Comparison of ENCODE assay signal across 13 cellular contexts in the genomic region with DNA sequence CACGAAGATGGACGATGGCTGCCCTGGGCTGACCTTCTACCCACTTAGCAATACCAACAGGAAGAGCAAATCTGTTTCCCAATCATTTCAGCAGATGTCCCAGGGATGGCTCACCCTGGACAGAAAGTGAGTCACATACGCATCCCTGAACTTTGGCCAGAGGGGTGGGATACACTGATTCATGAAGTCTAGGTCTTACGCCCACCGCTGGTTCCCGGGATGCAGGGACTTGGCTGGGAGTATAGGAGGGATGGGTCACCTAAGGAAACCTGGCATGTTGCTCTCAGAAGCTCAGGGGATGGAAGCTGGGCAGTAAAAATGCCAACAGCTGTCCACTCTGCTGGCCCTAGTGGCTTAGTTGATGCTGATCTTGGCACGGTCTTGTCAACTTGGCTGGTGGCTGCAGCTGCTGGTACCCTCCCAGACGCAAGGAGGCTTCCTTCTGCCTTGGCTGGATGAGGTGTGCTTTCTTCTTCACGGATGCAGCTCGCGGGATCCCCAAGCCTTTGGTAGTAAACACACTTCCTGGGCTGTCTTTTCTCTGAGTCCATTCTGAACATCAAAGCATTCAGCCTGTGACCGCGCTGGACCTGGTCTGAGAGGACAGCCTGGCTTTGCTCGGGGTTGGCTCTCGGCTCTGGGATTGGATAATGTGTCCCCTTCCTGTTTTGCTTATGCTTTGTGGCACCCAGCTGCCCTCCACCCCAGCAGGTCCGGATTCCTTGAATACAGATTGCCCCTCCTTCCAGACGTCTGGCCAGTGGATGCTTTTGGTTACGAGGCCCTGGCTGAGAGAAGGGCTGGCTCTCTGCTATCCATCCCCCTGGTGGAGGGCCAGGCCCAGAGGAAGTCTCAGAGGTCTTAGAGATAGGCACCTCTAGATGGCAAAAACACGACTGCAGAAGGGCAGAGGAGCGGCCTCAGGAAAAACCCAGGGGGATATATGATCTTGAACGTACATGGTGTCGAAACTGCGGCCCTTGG.
DNase-seq lines count a peak whose midpoint lies in the region; ATAC-seq and TF ChIP-seq lines count a peak whose summit lies in the region.
"Had no signal": no experiment of that assay in that cellular context is flagged by ENCODE, and none has a peak within 500 bp of the region (broad histone marks: within the 10 kb centered on the region; RNA-seq: fewer than 3 reads in every experiment).

No MANE protein-coding gene starts in this region.

- peak in 4 of 7 experiments; percentile 23 to 36 (median 30) for TF ChIP-seq CTCF in body of pancreas (IDR thresholded peaks at IDR 0.05)
- no peak for TF ChIP-seq CTCF in CD8-positive, alpha-beta T cell (IDR thresholded peaks at IDR 0.05)

- H3K27ac ChIP-seq in body of pancreas, result peak overlapping the region; percentile 20 to 61 (median 31)
- no peak overlapping the region for H3K27ac ChIP-seq in CD8-positive, alpha-beta T cell (ENCODE audit: low read depth, low read length)
- H3K27ac ChIP-seq: sigmoid colon had no signal

- H3K36me3 Mint-ChIP-seq in CD8-positive, alpha-beta T cell, result no peaks in the 10 kb centered on the region

- H3K9me3 Mint-ChIP-seq in CD8-positive, alpha-beta T cell, result no peaks in the 10 kb centered on the region

- H3K27me3 ChIP-seq in H7 (ENCODE audit: control insufficient read depth, insufficient read depth, low read length) (no peaks in the 10 kb centered on the region), body of pancreas (no peaks in the 10 kb centered on the region)
- no peaks in the 10 kb centered on the region for H3K27me3 ChIP-seq in CD8-positive, alpha-beta T cell (ENCODE audit: insufficient read depth, low read length)
- H3K27me3 ChIP-seq: sigmoid colon had no signal

- DNase-seq in A172 (ENCODE audit: low spot score), result peak; percentile 75
- DNase-seq in H7, result peak; percentile 88
- peak; percentile 57 to 77 (median 74) for DNase-seq in body of pancreas
- peak; percentile 25 for DNase-seq in left kidney (ENCODE audit: low read depth, low spot score)
- DNase-seq in HPDE6-E6E7 (ENCODE audit: extremely low spot score), result no peak
- DNase-seq in UCSD-AML1 (lab: John Stamatoyannopoulos, UW; ENCODE audit: unreplicated experiment), result no peak
- DNase-seq in CD8-positive, alpha-beta T cell, result no peak
- no peak for DNase-seq in amygdala (lab: John Stamatoyannopoulos, UW)
- DNase-seq: ACHN, erythroblast, NCI-H1105 treated with DMSO at 0.1 percent for 48 hours, sigmoid colon, T-helper 9 cell had no signal

- POLR2A ChIA-PET in CD8-positive, alpha-beta T cell (lab: Charles Lee), result no interaction called here

- H3K9me3 ChIP-seq in body of pancreas, result no peaks in the 10 kb centered on the region
- H3K9me3 ChIP-seq in CD8-positive, alpha-beta T cell (ENCODE audit: low read length), result no peaks in the 10 kb centered on the region
- H3K9me3 ChIP-seq: sigmoid colon had no signal

- ATAC-seq in body of pancreas, result peak; percentile 34
- no peak for ATAC-seq in CD8-positive, alpha-beta T cell

- CTCF ChIA-PET in CD8-positive, alpha-beta T cell (lab: Charles Lee), result interaction anchor here (0.6 to 1.5 kb wide), 5 partner anchors 10 to 59 kb away, joined by 3 to 4 read pairs (median 3); no protein-coding TSS in a partner anchor

- no peak overlapping the region for H3K27ac Mint-ChIP-seq in CD8-positive, alpha-beta T cell

- no peaks in the 10 kb centered on the region; the same call in 1 of the 2 replicates for H3K36me3 ChIP-seq in H7 (replicated peaks; ENCODE audit: control insufficient read depth, insufficient read depth, low read length)
- H3K36me3 ChIP-seq in body of pancreas (replicated peaks in 1 of 2; ENCODE audit: insufficient read depth in 1 of 2, low read depth in 2 of 2), result no peaks in the 10 kb centered on the region
- no peaks in the 10 kb centered on the region for H3K36me3 ChIP-seq in CD8-positive, alpha-beta T cell (ENCODE audit: insufficient read depth, low read length)
- H3K36me3 ChIP-seq: sigmoid colon had no signal

- H3K4me1 Mint-ChIP-seq in CD8-positive, alpha-beta T cell (ENCODE audit: low read depth), result peaks cover 3% of the 10 kb centered on the region

- no peak overlapping the region for H3K4me3 ChIP-seq in H7 (ENCODE audit: insufficient read depth, low read depth, low read length)
- no peak overlapping the region for H3K4me3 ChIP-seq in body of pancreas
- H3K4me3 ChIP-seq in CD8-positive, alpha-beta T cell (ENCODE audit: low read depth, low read length), result no peak overlapping the region
- H3K4me3 ChIP-seq: sigmoid colon had no signal

- no peak for TF ChIP-seq POLR2A in body of pancreas (IDR thresholded peaks at IDR 0.05)

- WGBS in body of pancreas, 2 donors, result 63 to 72% methylated on average over 16 to 23 of the region's 23 CpGs

- no peaks in the 10 kb centered on the region for H3K27me3 Mint-ChIP-seq in CD8-positive, alpha-beta T cell (ENCODE audit: low read depth)

- intact Hi-C loops in body of pancreas (cut with DNase I), result no loop called here
- intact Hi-C loops in CD8-positive, alpha-beta T cell (cut with DNase I, micrococcal nuclease), result no loop called here

- no peak overlapping the region for H3K4me3 Mint-ChIP-seq in CD8-positive, alpha-beta T cell

- peaks cover 74% of the 10 kb centered on the region for H3K4me1 ChIP-seq in body of pancreas
- H3K4me1 ChIP-seq in CD8-positive, alpha-beta T cell (ENCODE audit: insufficient read depth, low read length), result no peaks in the 10 kb centered on the region

Comparison
In these comparisons a context has a peak if more than half of its experiments do, and no peak if none do; other contexts are left out.
1. DNase-seq: peak in A172 (single experiment), H7 (single experiment), body of pancreas (4 of 4) and left kidney (single experiment); none in HPDE6-E6E7 (single experiment), UCSD-AML1 (single experiment), CD8-positive, alpha-beta T cell (0 of 7) and amygdala (0 of 56).